8 cellular contexts compared by ENCODE assay signal in genomic region chr6:30465582-30466306, GRCh38. TPM values are rescaled to one million over a fixed set of nuclear protein-coding genes. Genes with fewer than 3 reads are reported as not detected.
DNase-seq lines count a peak whose midpoint lies in the region; ATAC-seq and TF ChIP-seq lines count a peak whose summit lies in the region.

No MANE protein-coding gene starts in this region.

- H3K79me2 ChIP-seq in DOHH2 (ENCODE audit: control insufficient read depth, low read length): no peaks in the 10 kb centered on the region

- intact Hi-C loops in prostate gland (cut with DNase I): no loop called here

- peaks cover 97% of the 10 kb centered on the region for H3K27me3 Mint-ChIP-seq in WTC11 (ENCODE audit: low read depth)
- peaks cover 33% of the 10 kb centered on the region for H3K27me3 Mint-ChIP-seq in glutamatergic neuron (ENCODE audit: unreplicated experiment)

- no peaks in the 10 kb centered on the region for H4K20me1 ChIP-seq in DOHH2 (ENCODE audit: control insufficient read depth, insufficient read depth, low read depth, low read length)

- CTCF ChIA-PET in WTC11 (lab: Charles Lee): interaction anchor here (0.6 to 3.0 kb wide), 10 partner anchors 12 to 255 kb away, joined by 3 to 33 read pairs (median 9); no protein-coding TSS in a partner anchor

- H3K4me1 Mint-ChIP-seq in WTC11 (peaks cover 6% of the 10 kb centered on the region; the same call in 1 of the 2 replicates), glutamatergic neuron (ENCODE audit: low read depth, unreplicated experiment) (peaks cover 3% of the 10 kb centered on the region)

- H3K4me3 Mint-ChIP-seq in WTC11: peak overlapping the region; percentile 50
- peak overlapping the region; percentile 65 for H3K4me3 Mint-ChIP-seq in glutamatergic neuron (ENCODE audit: unreplicated experiment)

- H3K27ac Mint-ChIP-seq in WTC11 (no peak overlapping the region), glutamatergic neuron (ENCODE audit: unreplicated experiment) (no peak overlapping the region)

- H3K36me3 ChIP-seq in DOHH2 (ENCODE audit: control insufficient read depth, low read length) (no peaks in the 10 kb centered on the region), prostate gland (no peaks in the 10 kb centered on the region)

- no peaks in the 10 kb centered on the region for H3K9me3 ChIP-seq in DOHH2 (ENCODE audit: control insufficient read depth, insufficient read depth, low read length)
- no peaks in the 10 kb centered on the region for H3K9me3 ChIP-seq in prostate gland

- TF ChIP-seq POLR2A in prostate gland (IDR thresholded peaks at IDR 0.05): no peak

- DNase-seq in WTC11 (ENCODE audit: low spot score) (no peak), glutamatergic neuron (no peak), prostate gland (ENCODE audit: low spot score) (no peak), SW 1271 (lab: John Stamatoyannopoulos, UW) (no peak), islet precursor cell (no peak), NCI-H1694 treated with DMSO at 0.1 percent for 48 hours (lab: John Stamatoyannopoulos, UW) (no peak)
- DNase-seq in activated CD4-positive, CD25-positive, alpha-beta regulatory T cell treated with anti-CD3 and anti-CD28 coated beads, Interleukin-2, amount 50 U/mL, for 72 hours: no peak

- H3F3A ChIP-seq in DOHH2 (ENCODE audit: control insufficient read depth, insufficient read depth): no peaks in the 10 kb centered on the region

- H3K9me3 Mint-ChIP-seq in WTC11 (no peaks in the 10 kb centered on the region), glutamatergic neuron (ENCODE audit: unreplicated experiment) (peaks cover 5% of the 10 kb centered on the region)

- H3K4me1 ChIP-seq in DOHH2 (ENCODE audit: control insufficient read depth, low read length) (peaks cover 9% of the 10 kb centered on the region), prostate gland (replicated peaks) (no peaks in the 10 kb centered on the region)

- POLR2A ChIA-PET in WTC11 (lab: Charles Lee): no interaction called here

- H3K4me2 ChIP-seq in DOHH2 (ENCODE audit: low read length): peak overlapping the region; percentile 73

- WGBS in prostate gland: 14% methylated on average over 13 of the region's 13 CpGs

- no peak overlapping the region for H3K27ac ChIP-seq in DOHH2 (ENCODE audit: low read depth, low read length)
- H3K27ac ChIP-seq in prostate gland: peak overlapping the region; percentile 18 to 47

- H3K9me2 ChIP-seq in DOHH2 (replicated peaks; ENCODE audit: control insufficient read depth, low read length): no peaks in the 10 kb centered on the region

- no peak for ATAC-seq in WTC11

- H3K4me3 ChIP-seq in DOHH2 (ENCODE audit: low read length) (peak overlapping the region; percentile 61), prostate gland (peak overlapping the region in 1 of 2 donors; percentile 32)

- H3K27me3 ChIP-seq in DOHH2 (ENCODE audit: control insufficient read depth, low read length): peaks cover 92% of the 10 kb centered on the region
- H3K27me3 ChIP-seq in prostate gland (replicated peaks; ENCODE audit: insufficient read depth): peaks cover 22% of the 10 kb centered on the region

- no peaks in the 10 kb centered on the region for H3K36me3 Mint-ChIP-seq in WTC11
- peaks cover 17% of the 10 kb centered on the region for H3K36me3 Mint-ChIP-seq in glutamatergic neuron (ENCODE audit: unreplicated experiment)

- no peak for TF ChIP-seq CTCF in DOHH2 (IDR thresholded peaks at IDR 0.05; ENCODE audit: low read depth, low read length, poor library complexity, severe bottlenecking)
- TF ChIP-seq CTCF in WTC11 (IDR thresholded peaks at IDR 0.05): no peak
- no peak for TF ChIP-seq CTCF in glutamatergic neuron (IDR thresholded peaks at IDR 0.05; ENCODE audit: partially characterized antibody, unreplicated experiment)
- TF ChIP-seq CTCF in prostate gland (IDR thresholded peaks at IDR 0.05): no peak

TF ChIP-seq in WTC11, 78 proteins besides CTCF, POLR2A, EP300 and RAD21:
- TF ChIP-seq ATF3 (CRISPR knock-in tag; conservative IDR thresholded peaks at IDR 0.05): no peak
- no peak for TF ChIP-seq FOXJ3 (CRISPR knock-in tag; IDR thresholded peaks at IDR 0.05; ENCODE audit: borderline replicate concordance)
- TF ChIP-seq CREB1 (CRISPR knock-in tag; IDR thresholded peaks at IDR 0.05): no peak
- no peak for TF ChIP-seq USF2 (CRISPR knock-in tag; IDR thresholded peaks at IDR 0.05)
- no peak for TF ChIP-seq MAX (CRISPR knock-in tag; IDR thresholded peaks at IDR 0.05)
- TF ChIP-seq ZNF396 (CRISPR knock-in tag; IDR thresholded peaks at IDR 0.05; ENCODE audit: borderline replicate concordance): no peak
- TF ChIP-seq NR1H2 (CRISPR knock-in tag; IDR thresholded peaks at IDR 0.05): no peak
- TF ChIP-seq OVOL2 (CRISPR knock-in tag; IDR thresholded peaks at IDR 0.05; ENCODE audit: borderline replicate concordance): no peak
- no peak for TF ChIP-seq SMAD4 (CRISPR knock-in tag; IDR thresholded peaks at IDR 0.05)
- no peak for TF ChIP-seq TCF7 (CRISPR knock-in tag; IDR thresholded peaks at IDR 0.05; ENCODE audit: low read depth)
- TF ChIP-seq EMX1 (CRISPR knock-in tag; IDR thresholded peaks at IDR 0.05): no peak

RNA-seq across cellular contexts. Expression of gene HLA-E, which starts 23.6 kb away (rescaled TPM):
- total RNA-seq in WTC11 (2021) (44.6 to 49.0 TPM (median 44.7 TPM) in 3 replicates), glutamatergic neuron (ENCODE audit: unreplicated experiment) (18.1 TPM), prostate gland (100 to 1,000 TPM; 293 to 354 TPM)
